Comparison of ENCODE assay signal across 24 cellular contexts in the genomic region with DNA sequence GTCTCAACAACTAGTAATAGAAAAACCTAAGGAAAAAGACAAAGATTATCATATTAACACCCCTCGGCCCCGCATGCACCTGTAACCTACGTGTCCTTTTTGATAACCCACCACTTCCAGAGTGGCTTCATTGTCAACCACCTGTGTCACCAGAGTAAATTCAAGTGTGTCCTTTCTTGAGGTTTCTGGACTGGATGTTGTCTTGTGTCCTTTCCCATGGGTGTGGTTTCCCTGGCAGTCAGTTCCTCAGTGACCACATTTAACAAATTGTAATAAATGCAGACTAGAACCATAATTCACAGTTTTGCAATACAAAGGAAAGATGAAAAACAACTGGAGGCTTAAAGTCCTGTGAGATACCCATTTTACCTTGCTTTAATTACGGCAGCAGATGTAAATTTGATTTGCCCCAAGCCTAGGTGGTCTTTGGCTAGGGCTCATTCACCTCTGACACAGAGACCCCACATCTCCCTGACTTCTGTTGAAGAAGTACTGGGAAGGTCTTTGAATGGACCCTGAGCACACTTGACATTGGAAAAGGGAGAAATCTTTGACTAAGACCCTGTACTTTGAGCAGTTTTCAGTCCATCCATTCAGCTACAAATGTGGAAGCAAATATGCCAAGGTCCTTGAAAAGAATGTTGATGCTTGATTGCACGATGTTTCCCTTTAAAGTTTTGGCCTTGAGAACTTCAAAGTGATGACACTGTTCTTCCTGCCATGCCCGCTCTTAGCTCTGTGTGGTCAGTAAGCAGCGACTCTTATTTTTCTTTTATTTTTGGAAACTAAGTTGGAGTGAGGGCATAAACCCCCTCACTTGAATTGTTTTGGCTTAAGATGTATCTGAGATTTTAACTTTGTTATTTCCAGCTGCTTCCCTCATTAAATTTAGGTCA.
DNase-seq lines count a peak whose midpoint lies in the region; ATAC-seq, FAIRE-seq and TF ChIP-seq lines count a peak whose summit lies in the region.
"Had no signal": no experiment of that assay in that cellular context is flagged by ENCODE, and none has a peak within 500 bp of the region (broad histone marks: within the 10 kb centered on the region; RNA-seq: fewer than 3 reads in every experiment).

No MANE protein-coding gene starts in this region.

- no peak overlapping the region for H3K27ac ChIP-seq in BLaER1 treated with 17β-estradiol and CSF1 and Interleukin-3, amounts not matched to agents 10 nM and 100 nM
- H3K27ac ChIP-seq in HCT116 (ENCODE audit: low read depth, low read length): no peak overlapping the region
- H3K27ac ChIP-seq in K562 (ENCODE audit: extremely low read depth, low read depth, low read length): no peak overlapping the region
- no peak overlapping the region for H3K27ac ChIP-seq in neural progenitor cell

- H3K9ac ChIP-seq in BLaER1 treated with 17β-estradiol and CSF1 and Interleukin-3, amounts not matched to agents 10 nM and 100 nM: no peak overlapping the region
- H3K9ac ChIP-seq in HCT116 (ENCODE audit: low read length) (no peak overlapping the region), K562 (ENCODE audit: insufficient read depth in 1 of 2, low read depth in 2 of 2, low read length in 2 of 2) (no peak overlapping the region), neural progenitor cell (no peak overlapping the region)

- no peak overlapping the region for H3K4me3 Mint-ChIP-seq in neural progenitor cell
- H3K4me3 Mint-ChIP-seq in immature natural killer cell: no peak overlapping the region
- H3K4me3 Mint-ChIP-seq: CD4-positive, CD25-positive, alpha-beta regulatory T cell; CD8-positive, alpha-beta memory T cell; H9 had no signal

- no peak for ATAC-seq in HCT116
- ATAC-seq in K562: no peak

- H3K9me3 Mint-ChIP-seq in neural progenitor cell (no peaks in the 10 kb centered on the region), immature natural killer cell (no peaks in the 10 kb centered on the region)
- H3K9me3 Mint-ChIP-seq: CD8-positive, alpha-beta memory T cell; H9 had no signal

- H3K4me1 ChIP-seq in BLaER1 treated with 17β-estradiol and CSF1 and Interleukin-3, amounts not matched to agents 10 nM and 100 nM: peaks cover 5 to 15% (median 13%) of the 10 kb centered on the region in 10 experiments; a peak in 16 of 20 replicates
- H3K4me1 ChIP-seq in HCT116 (ENCODE audit: control insufficient read depth in 1 of 2, insufficient read depth in 2 of 2, low read length in 2 of 2) (no peaks in the 10 kb centered on the region), K562 (replicated peaks in 1 of 2; ENCODE audit: control insufficient read depth in 2 of 2, insufficient read depth in 2 of 2, low read length in 2 of 2) (no peaks in the 10 kb centered on the region), neural progenitor cell (peaks cover 20% of the 10 kb centered on the region)

- TF ChIP-seq RAD21 in HCT116 (IDR thresholded peaks at IDR 0.05; ENCODE audit: low read depth) (no peak), K562 (CRISPR knock-in tag; conservative IDR thresholded peaks at IDR 0.05 in 1 of 2, IDR thresholded peaks at IDR 0.05 in 1 of 2) (no peak)

- H3K36me3 Mint-ChIP-seq in neural progenitor cell: peaks cover 9% of the 10 kb centered on the region
- peaks cover 4 to 14% (median 7%) of the 10 kb centered on the region in 3 donors for H3K36me3 Mint-ChIP-seq in immature natural killer cell
- H3K36me3 Mint-ChIP-seq: CD4-positive, CD25-positive, alpha-beta regulatory T cell had no signal

- no peaks in the 10 kb centered on the region for H3K79me2 ChIP-seq in HCT116 (ENCODE audit: insufficient read depth, low read length)
- H3K79me2 ChIP-seq in K562 (ENCODE audit: control insufficient read depth, insufficient read depth, low read length): no peaks in the 10 kb centered on the region
- H3K79me2 ChIP-seq in neural progenitor cell (ENCODE audit: low read depth): no peaks in the 10 kb centered on the region

- no peaks in the 10 kb centered on the region for H3K9me1 ChIP-seq in K562 (ENCODE audit: control insufficient read depth, insufficient read depth, low read length)

- H3K27me3 Mint-ChIP-seq in neural progenitor cell (ENCODE audit: insufficient read depth, low read depth) (peaks cover 2% of the 10 kb centered on the region), immature natural killer cell (ENCODE audit: low read depth in 3 of 3) (peaks cover 0 to 2% (median 1%) of the 10 kb centered on the region in 3 donors)
- H3K27me3 Mint-ChIP-seq: CD8-positive, alpha-beta memory T cell had no signal

- H3K27me3 ChIP-seq in BLaER1 treated with 17β-estradiol and CSF1 and Interleukin-3, amounts not matched to agents 10 nM and 100 nM: no peaks in the 10 kb centered on the region
- H3K27me3 ChIP-seq in HCT116 (ENCODE audit: insufficient read depth, low read length): no peaks in the 10 kb centered on the region
- H3K27me3 ChIP-seq in K562 (ENCODE audit: control insufficient read depth in 2 of 2, insufficient read depth in 2 of 2, low read length in 2 of 2): peaks cover 0 to 7% of the 10 kb centered on the region in 2 experiments; a peak in 2 of 5 replicates
- no peaks in the 10 kb centered on the region for H3K27me3 ChIP-seq in neural progenitor cell

- BruUV-seq in HCT116 (replicated peaks; lab: Mats Ljungman, UMichigan) (no TSS peak), K562 (replicated peaks; lab: Mats Ljungman, UMichigan) (no TSS peak)

- TF ChIP-seq CTCF in HCT116 (IDR thresholded peaks at IDR 0.05 in 2 of 3, conservative IDR thresholded peaks at IDR 0.05 in 1 of 3; ENCODE audit: borderline replicate concordance in 1 of 3, insufficient read depth in 1 of 3, low read depth in 2 of 3, low read length in 2 of 3) (no peak), K562 (IDR thresholded peaks at IDR 0.05 in 2 of 3, conservative IDR thresholded peaks at IDR 0.05 in 1 of 3; ENCODE audit: insufficient read depth in 2 of 3, low read depth in 1 of 3, low read length in 3 of 3) (no peak), neural progenitor cell (IDR thresholded peaks at IDR 0.05) (no peak)

- H4K20me1 ChIP-seq in BLaER1 treated with 17β-estradiol and CSF1 and Interleukin-3, amounts not matched to agents 10 nM and 100 nM: peaks cover 0 to 9% (median 0%) of the 10 kb centered on the region in 11 experiments; a peak in 1 of 22 replicates
- H4K20me1 ChIP-seq in HCT116 (ENCODE audit: insufficient read depth) (no peaks in the 10 kb centered on the region), K562 (replicated peaks; ENCODE audit: control insufficient read depth, insufficient read depth, low read length) (no peaks in the 10 kb centered on the region), neural progenitor cell (ENCODE audit: low read depth) (no peaks in the 10 kb centered on the region)

- H3K4me1 Mint-ChIP-seq in neural progenitor cell (peaks cover 13% of the 10 kb centered on the region), immature natural killer cell (peaks cover 11 to 17% of the 10 kb centered on the region in 2 donors)
- H3K4me1 Mint-ChIP-seq: CD4-positive, CD25-positive, alpha-beta regulatory T cell had no signal

- no peaks in the 10 kb centered on the region for H3K9me2 ChIP-seq in HCT116 (ENCODE audit: insufficient read depth)

- H3K4me3 ChIP-seq in BLaER1 treated with 17β-estradiol and CSF1 and Interleukin-3, amounts not matched to agents 10 nM and 100 nM: no peak overlapping the region
- H3K4me3 ChIP-seq in HCT116 (replicated peaks in 1 of 2; ENCODE audit: low read depth in 1 of 2, low read length in 2 of 2) (no peak overlapping the region), K562 (no peak overlapping the region), neural progenitor cell (no peak overlapping the region)

- RAD21 ChIA-PET in HCT116 (lab: Charles Lee; ENCODE audit: low non-redundant PET in 1 of 2, low total read pairs in 2 of 2, uncharacterized antibody in 2 of 2, unreplicated experiment in 2 of 2): no interaction called here

- H3K36me3 ChIP-seq in BLaER1 treated with 17β-estradiol and CSF1 and Interleukin-3, amounts not matched to agents 10 nM and 100 nM: peaks cover 0 to 57% (median 0%) of the 10 kb centered on the region in 11 experiments; a peak in 4 of 22 replicates
- H3K36me3 ChIP-seq in HCT116 (ENCODE audit: control insufficient read depth in 1 of 2, insufficient read depth in 2 of 2, low read length in 2 of 2) (no peaks in the 10 kb centered on the region), K562 (ENCODE audit: control insufficient read depth, insufficient read depth, low read length) (no peaks in the 10 kb centered on the region), neural progenitor cell (peaks cover 4% of the 10 kb centered on the region)

- WGBS in K562 (ENCODE audit: insufficient coverage, low coverage, missing lambda C conversion rate): 2% methylated on average over 7 of the region's 7 CpGs

- DNase-seq in HCT116 (ENCODE audit: low read depth, low spot score) (no peak), K562 (ENCODE audit: extremely low read depth in 1 of 4, low spot score in 3 of 4) (no peak), neural progenitor cell (ENCODE audit: low spot score) (no peak), NCI-H446 treated with DMSO at 0.1 percent for 48 hours (lab: John Stamatoyannopoulos, UW) (no peak), DMS153 (lab: John Stamatoyannopoulos, UW) (no peak), immature natural killer cell (no peak), NCI-H345 (lab: John Stamatoyannopoulos, UW) (no peak)
- DNase-seq: ACHN; AML-193; C1 segment of cervical spinal cord; CD4-positive, CD25-positive, alpha-beta regulatory T cell; CD8-positive, alpha-beta memory T cell; COR-L47; DMS 273 treated with DMSO at 0.1 percent for 48 hours; GOT3; H9; IMR-90; Karpas-422; KBM-7 had no signal

- CTCF ChIA-PET in HCT116 (lab: Charles Lee) (no interaction called here), K562 (lab: Yijun Ruan, JAX; ENCODE audit: low intra/inter-chr PET ratio) (no interaction called here)

- TF ChIP-seq POLR2A in HCT116 (IDR thresholded peaks at IDR 0.05; ENCODE audit: borderline replicate concordance, extremely low read depth, insufficient read depth, insufficient read length) (no peak), K562 (conservative IDR thresholded peaks at IDR 0.05) (no peak)

- no peak overlapping the region for H2AFZ ChIP-seq in HCT116 (ENCODE audit: low read depth, low read length, poor library complexity, severe bottlenecking)
- H2AFZ ChIP-seq in K562 (ENCODE audit: low read depth, low read length): no peak overlapping the region
- H2AFZ ChIP-seq in neural progenitor cell (replicated peaks): no peak overlapping the region

- no peaks in the 10 kb centered on the region for H3K9me3 ChIP-seq in BLaER1 treated with 17β-estradiol and CSF1 and Interleukin-3, amounts not matched to agents 10 nM and 100 nM (replicated peaks in 1 of 11)
- no peaks in the 10 kb centered on the region for H3K9me3 ChIP-seq in HCT116 (ENCODE audit: control insufficient read depth in 1 of 2, insufficient read depth in 1 of 2, low read depth in 1 of 2, low read length in 2 of 2)
- no peaks in the 10 kb centered on the region for H3K9me3 ChIP-seq in K562 (replicated peaks; ENCODE audit: control insufficient read depth, insufficient read depth, low read depth, low read length)
- H3K9me3 ChIP-seq in neural progenitor cell (ENCODE audit: low read depth): no peaks in the 10 kb centered on the region

- intact Hi-C loops in HCT116 (cut with micrococcal nuclease) (no loop called here), K562 (cut with micrococcal nuclease) (no loop called here)

- no peak for TF ChIP-seq EP300 in K562 (IDR thresholded peaks at IDR 0.05; ENCODE audit: low read length)

- peak overlapping the region in 8 of 11 experiments; percentile 0 to 34 (median 22); a peak in 8 of 22 replicates for H3K4me2 ChIP-seq in BLaER1 treated with 17β-estradiol and CSF1 and Interleukin-3, amounts not matched to agents 10 nM and 100 nM
- H3K4me2 ChIP-seq in HCT116 (ENCODE audit: low read length) (no peak overlapping the region), K562 (ENCODE audit: insufficient read depth, low read length) (no peak overlapping the region), neural progenitor cell (peak overlapping the region; percentile 9)

- POLR2A ChIA-PET in HCT116 (lab: Charles Lee): no interaction called here
- POLR2A ChIA-PET in K562 (lab: Yijun Ruan, JAX): interaction anchor here (1.2 kb wide), 1 partner anchor 11 kb away, joined by 3 read pairs; no protein-coding TSS in a partner anchor

- in situ Hi-C loops in K562 (cut with MboI): no loop called here

- no peak overlapping the region for H3K27ac Mint-ChIP-seq in neural progenitor cell
- peak overlapping the region in 1 of 6 donors; percentile 22 for H3K27ac Mint-ChIP-seq in immature natural killer cell
- H3K27ac Mint-ChIP-seq: CD4-positive, CD25-positive, alpha-beta regulatory T cell; CD8-positive, alpha-beta memory T cell had no signal

- FAIRE-seq in K562 (lab: Jason Lieb, UNC): peak; percentile 44
- FAIRE-seq: A204.1, G401.6, GM12891, GM19239 had no signal

- H3F3A ChIP-seq in neural progenitor cell (ENCODE audit: low read depth): peaks cover 5% of the 10 kb centered on the region

Comparison
In these comparisons a context has a peak if more than half of its experiments do, and no peak if none do; other contexts are left out.
1. H3K4me2 ChIP-seq: peak in BLaER1 treated with 17β-estradiol and CSF1 and Interleukin-3, amounts not matched to agents 10 nM and 100 nM (8 of 11) and neural progenitor cell (single experiment); none in HCT116 (single experiment) and K562 (single experiment).